2 cellular contexts compared by ENCODE assay signal in the genomic region with DNA sequence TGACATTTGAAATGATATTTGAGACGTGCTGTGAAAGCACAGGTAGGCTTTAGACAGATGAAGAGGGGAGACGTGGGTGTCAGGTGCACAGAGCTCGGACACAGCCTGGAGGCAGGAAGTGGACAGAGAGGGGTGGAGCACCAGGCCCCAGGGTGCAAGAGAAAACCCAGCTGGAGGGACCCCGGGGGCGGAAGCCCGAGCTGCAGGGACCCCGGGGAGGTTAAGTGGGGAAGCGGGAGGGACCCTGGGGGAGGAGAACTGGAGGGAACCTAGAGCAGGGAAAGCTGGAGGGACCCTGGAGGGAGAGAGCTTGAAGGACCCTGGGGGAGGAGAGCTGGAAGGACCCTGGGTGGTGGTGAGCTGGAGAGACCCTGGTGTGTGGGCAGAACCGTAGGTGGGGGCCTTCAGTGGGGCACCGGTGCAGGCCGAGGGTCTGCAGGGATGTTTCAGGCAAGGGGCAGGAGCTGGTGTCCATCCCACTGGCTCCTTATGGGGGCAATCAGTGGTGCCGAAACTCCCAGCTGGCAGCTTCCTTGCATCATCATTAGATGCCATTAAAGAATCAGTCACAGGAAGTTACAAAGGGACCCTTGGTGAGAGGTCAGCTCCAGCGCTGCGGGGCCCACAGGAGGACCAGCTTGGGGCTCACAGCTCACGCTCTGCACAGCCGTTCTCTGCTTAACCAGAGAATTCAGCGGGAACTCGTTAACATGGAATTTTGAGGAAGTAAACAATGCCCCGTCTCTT.
TF ChIP-seq lines count a peak whose summit lies in the region.

No MANE protein-coding gene starts in this region.

TF ChIP-seq in GM23338, 12 proteins besides CTCF, POLR2A, EP300 and RAD21 (continues in another document):
- TF ChIP-seq, protein P1, sequence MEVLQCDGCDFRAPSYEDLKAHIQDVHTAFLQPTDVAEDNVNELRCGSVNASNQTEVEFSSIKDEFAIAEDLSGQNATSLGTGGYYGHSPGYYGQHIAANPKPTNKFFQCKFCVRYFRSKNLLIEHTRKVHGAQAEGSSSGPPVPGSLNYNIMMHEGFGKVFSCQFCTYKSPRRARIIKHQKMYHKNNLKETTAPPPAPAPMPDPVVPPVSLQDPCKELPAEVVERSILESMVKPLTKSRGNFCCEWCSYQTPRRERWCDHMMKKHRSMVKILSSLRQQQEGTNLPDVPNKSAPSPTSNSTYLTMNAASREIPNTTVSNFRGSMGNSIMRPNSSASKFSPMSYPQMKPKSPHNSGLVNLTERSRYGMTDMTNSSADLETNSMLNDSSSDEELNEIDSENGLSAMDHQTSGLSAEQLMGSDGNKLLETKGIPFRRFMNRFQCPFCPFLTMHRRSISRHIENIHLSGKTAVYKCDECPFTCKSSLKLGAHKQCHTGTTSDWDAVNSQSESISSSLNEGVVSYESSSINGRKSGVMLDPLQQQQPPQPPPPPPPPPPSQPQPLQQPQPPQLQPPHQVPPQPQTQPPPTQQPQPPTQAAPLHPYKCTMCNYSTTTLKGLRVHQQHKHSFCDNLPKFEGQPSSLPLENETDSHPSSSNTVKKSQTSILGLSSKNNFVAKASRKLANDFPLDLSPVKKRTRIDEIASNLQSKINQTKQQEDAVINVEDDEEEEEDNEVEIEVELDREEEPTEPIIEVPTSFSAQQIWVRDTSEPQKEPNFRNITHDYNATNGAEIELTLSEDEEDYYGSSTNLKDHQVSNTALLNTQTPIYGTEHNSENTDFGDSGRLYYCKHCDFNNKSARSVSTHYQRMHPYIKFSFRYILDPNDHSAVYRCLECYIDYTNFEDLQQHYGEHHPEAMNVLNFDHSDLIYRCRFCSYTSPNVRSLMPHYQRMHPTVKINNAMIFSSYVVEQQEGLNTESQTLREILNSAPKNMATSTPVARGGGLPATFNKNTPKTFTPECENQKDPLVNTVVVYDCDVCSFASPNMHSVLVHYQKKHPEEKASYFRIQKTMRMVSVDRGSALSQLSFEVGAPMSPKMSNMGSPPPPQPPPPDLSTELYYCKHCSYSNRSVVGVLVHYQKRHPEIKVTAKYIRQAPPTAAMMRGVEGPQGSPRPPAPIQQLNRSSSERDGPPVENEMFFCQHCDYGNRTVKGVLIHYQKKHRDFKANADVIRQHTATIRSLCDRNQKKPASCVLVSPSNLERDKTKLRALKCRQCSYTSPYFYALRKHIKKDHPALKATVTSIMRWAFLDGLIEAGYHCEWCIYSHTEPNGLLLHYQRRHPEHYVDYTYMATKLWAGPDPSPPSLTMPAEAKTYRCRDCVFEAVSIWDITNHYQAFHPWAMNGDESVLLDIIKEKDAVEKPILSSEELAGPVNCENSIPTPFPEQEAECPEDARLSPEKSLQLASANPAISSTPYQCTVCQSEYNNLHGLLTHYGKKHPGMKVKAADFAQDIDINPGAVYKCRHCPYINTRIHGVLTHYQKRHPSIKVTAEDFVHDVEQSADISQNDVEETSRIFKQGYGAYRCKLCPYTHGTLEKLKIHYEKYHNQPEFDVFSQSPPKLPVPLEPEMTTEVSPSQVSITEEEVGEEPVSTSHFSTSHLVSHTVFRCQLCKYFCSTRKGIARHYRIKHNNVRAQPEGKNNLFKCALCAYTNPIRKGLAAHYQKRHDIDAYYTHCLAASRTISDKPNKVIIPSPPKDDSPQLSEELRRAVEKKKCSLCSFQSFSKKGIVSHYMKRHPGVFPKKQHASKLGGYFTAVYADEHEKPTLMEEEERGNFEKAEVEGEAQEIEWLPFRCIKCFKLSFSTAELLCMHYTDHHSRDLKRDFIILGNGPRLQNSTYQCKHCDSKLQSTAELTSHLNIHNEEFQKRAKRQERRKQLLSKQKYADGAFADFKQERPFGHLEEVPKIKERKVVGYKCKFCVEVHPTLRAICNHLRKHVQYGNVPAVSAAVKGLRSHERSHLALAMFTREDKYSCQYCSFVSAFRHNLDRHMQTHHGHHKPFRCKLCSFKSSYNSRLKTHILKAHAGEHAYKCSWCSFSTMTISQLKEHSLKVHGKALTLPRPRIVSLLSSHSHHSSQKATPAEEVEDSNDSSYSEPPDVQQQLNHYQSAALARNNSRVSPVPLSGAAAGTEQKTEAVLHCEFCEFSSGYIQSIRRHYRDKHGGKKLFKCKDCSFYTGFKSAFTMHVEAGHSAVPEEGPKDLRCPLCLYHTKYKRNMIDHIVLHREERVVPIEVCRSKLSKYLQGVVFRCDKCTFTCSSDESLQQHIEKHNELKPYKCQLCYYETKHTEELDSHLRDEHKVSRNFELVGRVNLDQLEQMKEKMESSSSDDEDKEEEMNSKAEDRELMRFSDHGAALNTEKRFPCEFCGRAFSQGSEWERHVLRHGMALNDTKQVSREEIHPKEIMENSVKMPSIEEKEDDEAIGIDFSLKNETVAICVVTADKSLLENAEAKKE (CRISPR knock-in tag; IDR thresholded peaks at IDR 0.05), result no peak
- TF ChIP-seq STAT1 (IDR thresholded peaks at IDR 0.05; ENCODE audit: unreplicated experiment) (no peak), CREB1 (CRISPR knock-in tag; IDR thresholded peaks at IDR 0.05; ENCODE audit: low read depth) (no peak), NANOG (IDR thresholded peaks at IDR 0.05; ENCODE audit: borderline replicate concordance) (no peak), EZH2phosphoT487 (IDR thresholded peaks at IDR 0.05; ENCODE audit: unreplicated experiment) (no peak), EZH2 (IDR thresholded peaks at IDR 0.05; ENCODE audit: low read depth, unreplicated experiment) (no peak), ZNF331 (CRISPR knock-in tag; IDR thresholded peaks at IDR 0.05; ENCODE audit: low read depth) (no peak), JUNB (IDR thresholded peaks at IDR 0.05; ENCODE audit: unreplicated experiment) (no peak), ZNF114 (CRISPR knock-in tag; IDR thresholded peaks at IDR 0.05) (no peak), POLR2AphosphoS5 (IDR thresholded peaks at IDR 0.05; ENCODE audit: low read depth) (no peak)
- TF ChIP-seq, protein P2, sequence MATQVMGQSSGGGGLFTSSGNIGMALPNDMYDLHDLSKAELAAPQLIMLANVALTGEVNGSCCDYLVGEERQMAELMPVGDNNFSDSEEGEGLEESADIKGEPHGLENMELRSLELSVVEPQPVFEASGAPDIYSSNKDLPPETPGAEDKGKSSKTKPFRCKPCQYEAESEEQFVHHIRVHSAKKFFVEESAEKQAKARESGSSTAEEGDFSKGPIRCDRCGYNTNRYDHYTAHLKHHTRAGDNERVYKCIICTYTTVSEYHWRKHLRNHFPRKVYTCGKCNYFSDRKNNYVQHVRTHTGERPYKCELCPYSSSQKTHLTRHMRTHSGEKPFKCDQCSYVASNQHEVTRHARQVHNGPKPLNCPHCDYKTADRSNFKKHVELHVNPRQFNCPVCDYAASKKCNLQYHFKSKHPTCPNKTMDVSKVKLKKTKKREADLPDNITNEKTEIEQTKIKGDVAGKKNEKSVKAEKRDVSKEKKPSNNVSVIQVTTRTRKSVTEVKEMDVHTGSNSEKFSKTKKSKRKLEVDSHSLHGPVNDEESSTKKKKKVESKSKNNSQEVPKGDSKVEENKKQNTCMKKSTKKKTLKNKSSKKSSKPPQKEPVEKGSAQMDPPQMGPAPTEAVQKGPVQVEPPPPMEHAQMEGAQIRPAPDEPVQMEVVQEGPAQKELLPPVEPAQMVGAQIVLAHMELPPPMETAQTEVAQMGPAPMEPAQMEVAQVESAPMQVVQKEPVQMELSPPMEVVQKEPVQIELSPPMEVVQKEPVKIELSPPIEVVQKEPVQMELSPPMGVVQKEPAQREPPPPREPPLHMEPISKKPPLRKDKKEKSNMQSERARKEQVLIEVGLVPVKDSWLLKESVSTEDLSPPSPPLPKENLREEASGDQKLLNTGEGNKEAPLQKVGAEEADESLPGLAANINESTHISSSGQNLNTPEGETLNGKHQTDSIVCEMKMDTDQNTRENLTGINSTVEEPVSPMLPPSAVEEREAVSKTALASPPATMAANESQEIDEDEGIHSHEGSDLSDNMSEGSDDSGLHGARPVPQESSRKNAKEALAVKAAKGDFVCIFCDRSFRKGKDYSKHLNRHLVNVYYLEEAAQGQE (IDR thresholded peaks at IDR 0.05; ENCODE audit: unreplicated experiment), result no peak

TF ChIP-seq in H1, 55 proteins besides CTCF, POLR2A, EP300 and RAD21:
- TF ChIP-seq TBP (IDR thresholded peaks at IDR 0.05; ENCODE audit: low read depth, low read length) (no peak), RXRA (IDR thresholded peaks at IDR 0.05; ENCODE audit: insufficient read depth, low read depth, low read length) (no peak)
TF ChIP-seq in H1: peak in this region for 0.
